In the genomic region with DNA sequence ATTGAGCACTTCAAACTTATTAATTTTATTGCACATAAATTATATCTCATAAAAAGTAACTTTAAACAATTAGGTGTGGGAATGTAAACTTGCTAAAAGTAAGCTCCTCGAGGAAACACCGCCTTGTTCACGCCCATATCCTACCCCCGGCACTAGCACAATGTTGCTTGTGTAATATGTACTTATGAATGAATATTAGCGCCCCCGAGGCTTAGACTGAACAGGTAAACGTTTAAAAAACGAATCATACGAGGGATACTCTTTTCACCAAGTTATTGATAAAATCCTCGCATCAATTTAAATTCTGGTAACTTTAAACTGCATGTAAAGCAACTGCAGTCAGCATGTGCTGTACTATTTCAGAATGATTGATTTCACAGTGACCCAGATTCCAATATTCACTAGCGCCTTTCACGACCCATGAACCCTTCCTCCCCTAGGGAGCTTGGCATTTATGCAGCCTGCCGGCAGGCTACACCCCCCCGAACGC, we compare ENCODE assay signal across 1 cellular context.
TF ChIP-seq lines count a peak whose summit lies in the region.

No MANE protein-coding gene starts in this region.

TF ChIP-seq in WTC11, 78 proteins besides CTCF, POLR2A, EP300 and RAD21 (continued from another document):
- TF ChIP-seq, protein P1, sequence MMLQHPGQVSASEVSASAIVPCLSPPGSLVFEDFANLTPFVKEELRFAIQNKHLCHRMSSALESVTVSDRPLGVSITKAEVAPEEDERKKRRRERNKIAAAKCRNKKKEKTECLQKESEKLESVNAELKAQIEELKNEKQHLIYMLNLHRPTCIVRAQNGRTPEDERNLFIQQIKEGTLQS (CRISPR knock-in tag; conservative IDR thresholded peaks at IDR 0.05) = no peak
- TF ChIP-seq, protein P2, sequence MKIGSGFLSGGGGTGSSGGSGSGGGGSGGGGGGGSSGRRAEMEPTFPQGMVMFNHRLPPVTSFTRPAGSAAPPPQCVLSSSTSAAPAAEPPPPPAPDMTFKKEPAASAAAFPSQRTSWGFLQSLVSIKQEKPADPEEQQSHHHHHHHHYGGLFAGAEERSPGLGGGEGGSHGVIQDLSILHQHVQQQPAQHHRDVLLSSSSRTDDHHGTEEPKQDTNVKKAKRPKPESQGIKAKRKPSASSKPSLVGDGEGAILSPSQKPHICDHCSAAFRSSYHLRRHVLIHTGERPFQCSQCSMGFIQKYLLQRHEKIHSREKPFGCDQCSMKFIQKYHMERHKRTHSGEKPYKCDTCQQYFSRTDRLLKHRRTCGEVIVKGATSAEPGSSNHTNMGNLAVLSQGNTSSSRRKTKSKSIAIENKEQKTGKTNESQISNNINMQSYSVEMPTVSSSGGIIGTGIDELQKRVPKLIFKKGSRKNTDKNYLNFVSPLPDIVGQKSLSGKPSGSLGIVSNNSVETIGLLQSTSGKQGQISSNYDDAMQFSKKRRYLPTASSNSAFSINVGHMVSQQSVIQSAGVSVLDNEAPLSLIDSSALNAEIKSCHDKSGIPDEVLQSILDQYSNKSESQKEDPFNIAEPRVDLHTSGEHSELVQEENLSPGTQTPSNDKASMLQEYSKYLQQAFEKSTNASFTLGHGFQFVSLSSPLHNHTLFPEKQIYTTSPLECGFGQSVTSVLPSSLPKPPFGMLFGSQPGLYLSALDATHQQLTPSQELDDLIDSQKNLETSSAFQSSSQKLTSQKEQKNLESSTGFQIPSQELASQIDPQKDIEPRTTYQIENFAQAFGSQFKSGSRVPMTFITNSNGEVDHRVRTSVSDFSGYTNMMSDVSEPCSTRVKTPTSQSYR (CRISPR knock-in tag; IDR thresholded peaks at IDR 0.05) = no peak
